8 cellular contexts compared by ENCODE assay signal in genomic region chr17:15699413-15699924, GRCh38. TPM values are rescaled to one million over a fixed set of nuclear protein-coding genes. Genes with fewer than 3 reads are reported as not detected.
A peak's percentile ranks its signal among the peaks of the same experiment; 100 is the strongest.
DNase-seq lines count a peak whose midpoint lies in the region; TF ChIP-seq lines count a peak whose summit lies in the region.
"Not testable (repeated sequence)": the region's sequence is repeated elsewhere in the genome, so short reads cannot be mapped to it uniquely, and the experiment has no call there.

Gene ZNF286A (plus strand): TSS chr17:15699752. CDS start chr17:15700330, 578 bp downstream.

- peak within 1 kb of the TSS; percentile 91 for H3K4me3 Mint-ChIP-seq in HFFc6

- H3K4me1 Mint-ChIP-seq in HFFc6 (ENCODE audit: low read depth) = not testable (repeated sequence)

- peaks cover 14% of the 10 kb centered on the region for H3K36me3 ChIP-seq in neuron (ENCODE audit: insufficient read depth, low read length)

- not testable (repeated sequence) for TF ChIP-seq CTCF in HFFc6 (IDR thresholded peaks at IDR 0.05)

- H3K4me1 ChIP-seq in neuron (ENCODE audit: insufficient read depth, low read length) = not testable (repeated sequence)

- H2AFZ ChIP-seq in neuron (ENCODE audit: low read depth, low read length) = peak within 1 kb of the TSS; percentile 58

- peaks cover 12% of the 10 kb centered on the region for H3K9me3 ChIP-seq in neuron (ENCODE audit: low read length)

- in situ Hi-C loops in SK-MEL-5 (cut with HindIII; ENCODE audit: low pct_unique_long_range_greater_than_20kb, low sequenced_read_pairs) = not testable (repeated sequence)

- peak within 1 kb of the TSS; percentile 72 for H3K27ac Mint-ChIP-seq in HFFc6

- DNase-seq in GM04504 (ENCODE audit: low read depth) (peak; percentile 99), HFFc6 (peak; percentile 99), NAMALWA (ENCODE audit: low spot score) (peak; percentile 93), SK-MEL-5 (ENCODE audit: low read depth, low spot score) (peak; percentile 99), foreskin melanocyte (peak; percentile 92), stromal cell of bone marrow (ENCODE audit: low read depth) (peak; percentile 98)
- DNase-seq in activated naive CD4-positive, alpha-beta T cell (lab: John Stamatoyannopoulos, UW) = peak; percentile 71 to 86 (median 74)

- not testable (repeated sequence) for H3K9me3 Mint-ChIP-seq in HFFc6

- H3K36me3 Mint-ChIP-seq in HFFc6 (ENCODE audit: low read depth) = peaks cover 16% of the 10 kb centered on the region

- H3K27me3 Mint-ChIP-seq in HFFc6 (ENCODE audit: insufficient read depth) = not testable (repeated sequence)

- H3K27me3 ChIP-seq in neuron (ENCODE audit: insufficient read depth, low read length) = not testable (repeated sequence)

- H3K4me3 ChIP-seq in neuron (ENCODE audit: low read length) = peak within 1 kb of the TSS; percentile 47

RNA-seq across cellular contexts. Expression of gene ZNF286A, which starts in this region (rescaled TPM):
- 10 to 100 TPM; 20.6 to 24.5 (median 22.5) TPM for total RNA-seq in HFFc6 (2021; fragmentation: NEBNext Ultra II Directional; extraction: Animal tissue kit (Norgen Biotek cat#: 25700))
- 18.1 and 21.6 TPM in 2 replicates for total RNA-seq in SK-MEL-5 (2014; rRNA removed; shearing (Covaris generic))
- polyA plus RNA-seq in SK-MEL-5 (2015; cell fraction: cytosol; rRNA removed) = 18.3 and 21.7 TPM in 2 replicates
- 24.4 and 33.0 TPM in 2 replicates for polyA plus RNA-seq in SK-MEL-5 (2015; cell fraction: nucleus; rRNA removed)

Comparison
In these comparisons a context has a peak if more than half of its experiments do, and no peak if none do; other contexts are left out.
1. Peak in every context shown above with its lines: DNase-seq and H3K4me3 ChIP-seq.